12 cellular contexts compared by ENCODE assay signal in the genomic region with DNA sequence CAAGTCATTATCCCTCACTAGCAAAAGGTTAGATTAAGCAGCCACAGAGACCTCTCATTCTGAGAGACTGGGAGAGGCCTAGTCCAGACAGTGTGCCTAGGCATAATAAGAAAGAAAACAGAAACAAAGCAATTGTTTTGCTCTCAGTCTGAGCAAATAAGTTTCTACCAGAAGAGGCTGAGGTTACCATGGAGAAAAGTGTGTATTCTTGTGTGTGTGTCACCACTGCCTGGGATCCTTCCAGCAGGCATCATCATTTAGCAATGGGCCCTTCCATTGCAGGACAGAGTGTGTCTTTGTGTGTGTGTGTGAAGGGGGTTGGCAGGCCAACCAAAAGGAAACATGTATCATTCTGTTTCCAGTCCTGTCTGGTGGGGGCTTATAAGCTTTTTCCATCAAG. TPM values are rescaled to one million over a fixed set of nuclear protein-coding genes. Genes with fewer than 3 reads are reported as not detected.
DNase-seq lines count a peak whose midpoint lies in the region; ATAC-seq and TF ChIP-seq lines count a peak whose summit lies in the region.
"Had no signal": no experiment of that assay in that cellular context is flagged by ENCODE, and none has a peak within 500 bp of the region (broad histone marks: within the 10 kb centered on the region; RNA-seq: fewer than 3 reads in every experiment).

No MANE protein-coding gene starts in this region.

- TF ChIP-seq POLR2A in esophagus muscularis mucosa (IDR thresholded peaks at IDR 0.05; ENCODE audit: low read depth) (no peak), thyroid gland (IDR thresholded peaks at IDR 0.05) (no peak)

- no peak overlapping the region for H3K4me2 ChIP-seq in MM.1S (ENCODE audit: low read depth, low read length)

- no peaks in the 10 kb centered on the region for H3F3A ChIP-seq in MM.1S (ENCODE audit: insufficient read depth, low read length)

- no peaks in the 10 kb centered on the region for H4K20me1 ChIP-seq in MM.1S (ENCODE audit: insufficient read depth, low read length)

- H3K9me2 ChIP-seq in MM.1S (replicated peaks; ENCODE audit: insufficient read depth, low read length) = no peaks in the 10 kb centered on the region

- intact Hi-C loops in esophagus muscularis mucosa (cut with DNase I) (no loop called here), thyroid gland (cut with DNase I) (no loop called here)

- H3K27me3 ChIP-seq in esophagus muscularis mucosa (peaks cover 0 to 16% (median 0%) of the 10 kb centered on the region in 4 donors), MM.1S (replicated peaks; ENCODE audit: insufficient read depth, low read length) (peaks cover 7% of the 10 kb centered on the region), thyroid gland (no peaks in the 10 kb centered on the region)

- H3K27ac ChIP-seq in esophagus muscularis mucosa (replicated peaks in 1 of 4) (peak overlapping the region in 3 of 4 donors; percentile 52 to 57 (median 55)), MM.1S (ENCODE audit: low read length) (no peak overlapping the region), thyroid gland (no peak overlapping the region)

- no peak overlapping the region for H3K9ac ChIP-seq in MM.1S (ENCODE audit: low read length)

- no peak overlapping the region for H2AFZ ChIP-seq in MM.1S (ENCODE audit: low read length)

- H3K4me1 ChIP-seq in esophagus muscularis mucosa (peaks cover 13 to 81% (median 77%) of the 10 kb centered on the region in 4 donors), MM.1S (ENCODE audit: low read length) (no peaks in the 10 kb centered on the region), thyroid gland (peaks cover 0 to 13% of the 10 kb centered on the region in 2 donors)

- no peaks in the 10 kb centered on the region for H3K27me3 Mint-ChIP-seq in nephron (ENCODE audit: low read depth)

- peaks cover 41% of the 10 kb centered on the region for H3K4me1 Mint-ChIP-seq in nephron

- TF ChIP-seq CTCF in AG09309 (IDR thresholded peaks at IDR 0.05; ENCODE audit: control insufficient read depth, insufficient read depth, low read depth, low read length, missing control alignments) (no peak), esophagus muscularis mucosa (IDR thresholded peaks at IDR 0.05) (no peak), nephron (IDR thresholded peaks at IDR 0.05; ENCODE audit: unreplicated experiment in 3 of 3) (no peak), MM.1S (IDR thresholded peaks at IDR 0.05; ENCODE audit: low read length) (no peak), thyroid gland (IDR thresholded peaks at IDR 0.05) (no peak)

- H3K36me3 Mint-ChIP-seq in nephron (ENCODE audit: low read depth) = peaks cover 29% of the 10 kb centered on the region

- DNase-seq in AG09309 (ENCODE audit: low read depth) (peak; percentile 23), esophagus muscularis mucosa (ENCODE audit: extremely low spot score) (no peak), T-helper 9 cell (no peak), MM.1S (no peak), thyroid gland (no peak)
- DNase-seq: NCI-H1105; NK-92 treated with Interleukin-12 subunit alpha and Interleukin-12 subunit beta, amount 100 ng/mL, for 24 hours; SW 1271 had no signal

- no peak overlapping the region for H3K4me3 ChIP-seq in AG09309 (ENCODE audit: control insufficient read depth, low read depth, low read length)
- H3K4me3 ChIP-seq in esophagus muscularis mucosa = no peak overlapping the region
- no peak overlapping the region for H3K4me3 ChIP-seq in MM.1S (ENCODE audit: low read length)
- H3K4me3 ChIP-seq in thyroid gland (replicated peaks in 1 of 3) = no peak overlapping the region

- H3K9me3 Mint-ChIP-seq in nephron = no peaks in the 10 kb centered on the region

- H3K36me3 ChIP-seq in esophagus muscularis mucosa (peaks cover 0 to 42% (median 17%) of the 10 kb centered on the region in 4 donors), MM.1S (replicated peaks; ENCODE audit: insufficient read depth, low read length) (no peaks in the 10 kb centered on the region), thyroid gland (no peaks in the 10 kb centered on the region)

- peak overlapping the region in 2 of 3 experiments; percentile 22 to 52 for H3K27ac Mint-ChIP-seq in nephron

- no peak for TF ChIP-seq EP300 in esophagus muscularis mucosa (IDR thresholded peaks at IDR 0.05)

- no peaks in the 10 kb centered on the region for H3K79me2 ChIP-seq in MM.1S (ENCODE audit: low read length)

- peak overlapping the region in 2 of 3 experiments; percentile 59 to 62 for H3K4me3 Mint-ChIP-seq in nephron

- no peaks in the 10 kb centered on the region for H3K9me3 ChIP-seq in esophagus muscularis mucosa
- no peaks in the 10 kb centered on the region for H3K9me3 ChIP-seq in MM.1S (replicated peaks; ENCODE audit: insufficient read depth, low read length)
- H3K9me3 ChIP-seq in thyroid gland = no peaks in the 10 kb centered on the region

- ATAC-seq in HG02852 (IDR thresholded peaks at IDR 0.05; ENCODE audit: unreplicated experiment) = peak; percentile 69
- no peak for ATAC-seq in HG03442 (IDR thresholded peaks at IDR 0.05; ENCODE audit: unreplicated experiment)

RNA-seq across cellular contexts. Expression of a gene that starts 3.7 kb away (rescaled TPM):
- 10 to 100 TPM; 10.1 to 21.4 (median 12.8) TPM for total RNA-seq in esophagus muscularis mucosa
- total RNA-seq in thyroid gland = 10 to 100 TPM in 1 of 4 donors, 1 to 10 TPM in 3; 7.0 to 12.9 (median 8.6) TPM
- total RNA-seq: mononuclear cell had no signal

RNA-seq across cellular contexts. Expression of a gene that starts 8.6 kb away (rescaled TPM):
- total RNA-seq in esophagus muscularis mucosa (10 to 100 TPM; 12.5 to 36.9 (median 24.9) TPM), thyroid gland (10 to 100 TPM; 27.5 to 94.2 (median 53.7) TPM)

RNA-seq across cellular contexts. Expression of a gene that starts 11.3 kb away (rescaled TPM):
- not detected for total RNA-seq in esophagus muscularis mucosa
- not detected for total RNA-seq in thyroid gland
- total RNA-seq: mononuclear cell had no signal

RNA-seq across cellular contexts. Expression of a gene that starts 15.5 kb away (rescaled TPM):
- total RNA-seq in esophagus muscularis mucosa (1 to 10 TPM in 3 of 4 donors, under 1 TPM in 1; 0.78 to 2.9 (median 1.9) TPM), thyroid gland (1 to 10 TPM in 1 of 4 donors, not detected in 3; 1.5 TPM)

RNA-seq across cellular contexts. Expression of a gene that starts 40.1 kb away (rescaled TPM):
- 10 to 100 TPM; 44.6 to 68.1 (median 53.9) TPM for total RNA-seq in esophagus muscularis mucosa
- 10 to 100 TPM; 37.9 to 74.6 (median 60.5) TPM for total RNA-seq in thyroid gland

Comparison
In these comparisons a context has a peak if more than half of its experiments do, and no peak if none do; other contexts are left out.
1. H3K27ac ChIP-seq: peak in esophagus muscularis mucosa (3 of 4); none in MM.1S (single experiment) and thyroid gland (0 of 3).